Comparison of ENCODE assay signal across 8 cellular contexts in the genomic region with DNA sequence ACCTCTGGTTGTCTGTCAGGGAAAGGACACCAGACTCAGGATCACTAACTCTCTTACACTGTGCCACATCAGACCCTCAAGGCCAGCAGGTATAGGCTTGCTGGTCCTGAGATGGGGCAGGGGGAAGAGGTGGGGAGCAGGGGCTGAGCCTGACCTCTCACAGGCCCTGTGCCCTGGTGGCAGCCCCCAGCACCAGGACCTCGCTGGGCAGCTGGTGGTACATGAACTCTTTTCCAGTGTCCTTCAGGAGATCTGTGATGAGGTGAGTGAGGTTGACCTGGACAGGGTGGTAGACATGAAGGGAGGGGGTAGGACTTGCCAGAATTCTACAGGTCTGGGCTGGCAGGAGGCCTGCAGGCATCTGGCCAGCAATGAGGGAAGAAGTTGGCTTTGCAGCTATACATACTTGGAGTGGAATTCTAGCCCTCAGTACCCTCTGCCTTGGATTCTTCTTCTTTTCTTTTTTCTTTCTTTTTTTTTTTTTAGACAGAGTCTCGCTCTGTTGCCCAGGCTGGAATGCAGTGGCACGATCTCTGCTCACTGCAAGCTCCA. TPM values are rescaled to one million over a fixed set of nuclear protein-coding genes. Genes with fewer than 3 reads are reported as not detected.
DNase-seq lines count a peak whose midpoint lies in the region; ATAC-seq and TF ChIP-seq lines count a peak whose summit lies in the region.

No MANE protein-coding gene starts in this region.

- no peaks in the 10 kb centered on the region for H3K27me3 Mint-ChIP-seq in IgD-negative memory B cell
- no peaks in the 10 kb centered on the region for H3K27me3 Mint-ChIP-seq in naive thymus-derived CD4-positive, alpha-beta T cell

- peaks cover 22 to 30% (median 26%) of the 10 kb centered on the region in 3 donors for H3K4me1 Mint-ChIP-seq in IgD-negative memory B cell
- peaks cover 17 to 60% (median 43%) of the 10 kb centered on the region in 7 donors for H3K4me1 Mint-ChIP-seq in naive thymus-derived CD4-positive, alpha-beta T cell

- DNase-seq in AG04449 (ENCODE audit: low read depth, low spot score) (no peak), breast epithelium (ENCODE audit: low spot score in 2 of 2) (no peak), GM20000 (ENCODE audit: low spot score) (no peak)
- no peak for DNase-seq in naive thymus-derived CD4-positive, alpha-beta T cell
- DNase-seq in activated CD8-positive, alpha-beta memory T cell treated with anti-CD3 and anti-CD28 coated beads for 24 hours = no peak

- H3K4me3 Mint-ChIP-seq in IgD-negative memory B cell = peak overlapping the region; percentile 93 to 98 (median 96)
- H3K4me3 Mint-ChIP-seq in naive thymus-derived CD4-positive, alpha-beta T cell = peak overlapping the region; percentile 87 to 96 (median 92)

- peak overlapping the region; percentile 76 to 91 (median 86) for H3K27ac Mint-ChIP-seq in IgD-negative memory B cell
- peak overlapping the region; percentile 76 to 92 (median 86) for H3K27ac Mint-ChIP-seq in naive thymus-derived CD4-positive, alpha-beta T cell

- no peaks in the 10 kb centered on the region for H3K9me3 ChIP-seq in breast epithelium
- no peaks in the 10 kb centered on the region for H3K9me3 ChIP-seq in naive thymus-derived CD4-positive, alpha-beta T cell (ENCODE audit: control insufficient read depth in 2 of 3, low read length in 3 of 3)

- peak overlapping the region; percentile 91 for H3K4me3 ChIP-seq in AG04449 (ENCODE audit: low read depth, low read length)
- peak overlapping the region; percentile 53 to 89 (median 87) for H3K4me3 ChIP-seq in breast epithelium
- H3K4me3 ChIP-seq in naive thymus-derived CD4-positive, alpha-beta T cell (ENCODE audit: low read length) = peak overlapping the region; percentile 60

- H3K36me3 Mint-ChIP-seq in IgD-negative memory B cell = no peaks in the 10 kb centered on the region
- no peaks in the 10 kb centered on the region for H3K36me3 Mint-ChIP-seq in naive thymus-derived CD4-positive, alpha-beta T cell

- ATAC-seq in naive thymus-derived CD4-positive, alpha-beta T cell = no peak
- ATAC-seq in HG02798 (IDR thresholded peaks at IDR 0.05; ENCODE audit: poor library complexity, unreplicated experiment) (no peak), HG02973 (IDR thresholded peaks at IDR 0.05; ENCODE audit: unreplicated experiment) (no peak)

- no peak for TF ChIP-seq POLR2A in breast epithelium (IDR thresholded peaks at IDR 0.05)

- no peaks in the 10 kb centered on the region for H3K27me3 ChIP-seq in breast epithelium
- no peaks in the 10 kb centered on the region for H3K27me3 ChIP-seq in naive thymus-derived CD4-positive, alpha-beta T cell (ENCODE audit: control insufficient read depth in 2 of 2, insufficient read depth in 2 of 2, low read length in 2 of 2)

- peak overlapping the region; percentile 91 to 95 for H3K27ac ChIP-seq in breast epithelium
- H3K27ac ChIP-seq in naive thymus-derived CD4-positive, alpha-beta T cell (ENCODE audit: low read depth, low read length) = peak overlapping the region; percentile 89

- no peak for TF ChIP-seq CTCF in AG04449 (IDR thresholded peaks at IDR 0.05; ENCODE audit: insufficient read depth, low read length, missing control alignments)
- no peak for TF ChIP-seq CTCF in breast epithelium (IDR thresholded peaks at IDR 0.05)
- TF ChIP-seq CTCF in GM20000 (IDR thresholded peaks at IDR 0.05; ENCODE audit: extremely low read depth, missing control alignments) = no peak

- POLR2A ChIA-PET in AG04449 (lab: Yijun Ruan, JAX) = interaction anchor here (2.5 kb wide), 1 partner anchor 14 kb away, joined by 20 read pairs; the partner anchor contains the start of gene FKBP2
- POLR2A ChIA-PET in naive thymus-derived CD4-positive, alpha-beta T cell (lab: Charles Lee) = interaction anchor here (0.6 to 14.3 kb wide), 14 partner anchors 11 to 524 kb away, joined by 3 to 220 read pairs (median 7); partner anchors contain the start of genes FERMT3, FKBP2, PLCB3 and PPP1R14B

- intact Hi-C loops in breast epithelium (cut with DNase I; ENCODE audit: low total_unique reads) = no loop called here
- intact Hi-C loops in naive thymus-derived CD4-positive, alpha-beta T cell (cut with micrococcal nuclease) = loop anchor here (2.0 kb wide), 2 partner anchors 41 to 61 kb away; partner anchors contain the start of genes MACROD1 (in 1 of the 2) and STIP1 (in 1 of the 2)

- H3K4me1 ChIP-seq in breast epithelium = peaks cover 0 to 4% of the 10 kb centered on the region in 2 donors
- H3K4me1 ChIP-seq in naive thymus-derived CD4-positive, alpha-beta T cell (ENCODE audit: control insufficient read depth in 2 of 2, insufficient read depth in 2 of 2, low read length in 2 of 2) = peaks cover 30 to 37% of the 10 kb centered on the region in 2 donors

- no peaks in the 10 kb centered on the region for H3K36me3 ChIP-seq in breast epithelium
- peaks cover 0 to 16% (median 3%) of the 10 kb centered on the region in 3 experiments for H3K36me3 ChIP-seq in naive thymus-derived CD4-positive, alpha-beta T cell (ENCODE audit: control insufficient read depth in 2 of 3, insufficient read depth in 3 of 3, low read length in 3 of 3)

- CTCF ChIA-PET in AG04449 (lab: Yijun Ruan, JAX) = interaction anchor here (1.5 to 5.2 kb wide), 5 partner anchors 20 to 76 kb away, joined by 4 to 56 read pairs (median 9); partner anchors contain the start of gene FERMT3
- CTCF ChIA-PET in naive thymus-derived CD4-positive, alpha-beta T cell (lab: Charles Lee) = interaction anchor here (0.6 to 5.5 kb wide), 5 partner anchors 15 to 94 kb away, joined by 3 to 66 read pairs (median 5); partner anchors contain the start of genes FERMT3, PRDX5 and TRMT112

- no peaks in the 10 kb centered on the region for H3K9me3 Mint-ChIP-seq in IgD-negative memory B cell
- no peaks in the 10 kb centered on the region for H3K9me3 Mint-ChIP-seq in naive thymus-derived CD4-positive, alpha-beta T cell

RNA-seq across cellular contexts. Expression of gene NUDT22, which starts 1.4 kb away (rescaled TPM):
- 56.6 TPM for polyA plus RNA-seq in IgD-negative memory B cell
- total RNA-seq in breast epithelium = 10 to 100 TPM; 34.2 to 58.0 (median 36.7) TPM
- 10 to 100 TPM; 47.8 to 94.0 (median 78.3) TPM for total RNA-seq in naive thymus-derived CD4-positive, alpha-beta T cell
- polyA plus RNA-seq in naive thymus-derived CD4-positive, alpha-beta T cell = 10 to 100 TPM; 40.7 to 51.2 TPM

RNA-seq across cellular contexts. Expression of gene TRPT1, which starts 1.5 kb away (rescaled TPM):
- 75.0 TPM for polyA plus RNA-seq in IgD-negative memory B cell
- total RNA-seq in breast epithelium = 10 to 100 TPM; 42.9 to 54.1 (median 51.1) TPM
- 10 to 100 TPM; 24.0 to 53.0 (median 27.2) TPM for total RNA-seq in naive thymus-derived CD4-positive, alpha-beta T cell
- 10 to 100 TPM; 50.0 to 53.7 TPM for polyA plus RNA-seq in naive thymus-derived CD4-positive, alpha-beta T cell

RNA-seq across cellular contexts. Expression of gene DNAJC4, which starts 2.9 kb away (rescaled TPM):
- polyA plus RNA-seq in IgD-negative memory B cell = 49.3 TPM
- total RNA-seq in breast epithelium = 10 to 100 TPM; 23.6 to 33.5 (median 32.6) TPM
- 10 to 100 TPM; 39.3 to 61.7 (median 47.4) TPM for total RNA-seq in naive thymus-derived CD4-positive, alpha-beta T cell
- polyA plus RNA-seq in naive thymus-derived CD4-positive, alpha-beta T cell = 10 to 100 TPM; 24.3 to 26.7 TPM

RNA-seq across cellular contexts. Expression of gene VEGFB, which starts 6.9 kb away (rescaled TPM):
- 34.8 TPM for polyA plus RNA-seq in IgD-negative memory B cell
- 100 to 1,000 TPM in 1 of 3 donors, 10 to 100 TPM in 2; 45.1 to 223 (median 53.4) TPM for total RNA-seq in breast epithelium
- 10 to 100 TPM; 30.6 to 99.5 (median 88.0) TPM for total RNA-seq in naive thymus-derived CD4-positive, alpha-beta T cell
- polyA plus RNA-seq in naive thymus-derived CD4-positive, alpha-beta T cell = 10 to 100 TPM; 12.9 to 15.3 TPM

RNA-seq across cellular contexts. Expression of gene FKBP2, which starts 13.4 kb away (rescaled TPM):
- polyA plus RNA-seq in IgD-negative memory B cell = 101 TPM
- total RNA-seq in breast epithelium = 10 to 100 TPM; 51.4 to 77.3 (median 54.6) TPM
- total RNA-seq in naive thymus-derived CD4-positive, alpha-beta T cell = 10 to 100 TPM; 20.3 to 46.6 (median 33.5) TPM
- 10 to 100 TPM; 61.8 to 81.4 TPM for polyA plus RNA-seq in naive thymus-derived CD4-positive, alpha-beta T cell
